ENCODE assay signal across 2 cellular contexts in the genomic region with DNA sequence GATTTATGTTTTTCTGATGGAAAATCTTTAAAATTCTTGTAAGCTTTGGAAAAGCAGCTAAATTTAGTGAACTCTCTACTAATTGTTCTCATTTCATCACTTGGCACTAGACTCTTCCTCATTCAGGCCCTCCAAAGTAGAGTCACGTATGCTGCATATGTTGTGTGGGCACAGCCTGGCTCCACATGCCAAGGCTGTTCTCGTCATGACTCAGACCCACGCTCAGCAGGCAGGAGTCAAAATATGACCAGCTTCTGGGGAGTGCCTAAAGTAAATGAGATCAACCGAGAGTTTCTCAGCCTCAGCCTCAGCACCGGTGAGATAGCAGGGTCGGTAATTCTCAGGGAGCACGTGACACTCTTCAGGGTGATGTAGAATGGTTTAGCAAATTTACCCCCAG.
TF ChIP-seq lines count a peak whose summit lies in the region.

No MANE protein-coding gene starts in this region.

TF ChIP-seq in GM23338, 12 proteins besides CTCF, POLR2A, EP300 and RAD21 (continued from another document):
- TF ChIP-seq REST (IDR thresholded peaks at IDR 0.05; ENCODE audit: unreplicated experiment) (no peak), STAT1 (IDR thresholded peaks at IDR 0.05; ENCODE audit: unreplicated experiment) (no peak)

TF ChIP-seq in HepG2, 621 proteins besides CTCF, POLR2A, EP300 and RAD21:
- TF ChIP-seq, protein P1, sequence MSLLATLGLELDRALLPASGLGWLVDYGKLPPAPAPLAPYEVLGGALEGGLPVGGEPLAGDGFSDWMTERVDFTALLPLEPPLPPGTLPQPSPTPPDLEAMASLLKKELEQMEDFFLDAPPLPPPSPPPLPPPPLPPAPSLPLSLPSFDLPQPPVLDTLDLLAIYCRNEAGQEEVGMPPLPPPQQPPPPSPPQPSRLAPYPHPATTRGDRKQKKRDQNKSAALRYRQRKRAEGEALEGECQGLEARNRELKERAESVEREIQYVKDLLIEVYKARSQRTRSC (CRISPR knock-in tag; IDR thresholded peaks at IDR 0.05; ENCODE audit: low read depth): no peak
- TF ChIP-seq MED8 (CRISPR knock-in tag; IDR thresholded peaks at IDR 0.05; ENCODE audit: insufficient replicate concordance): no peak
